Comparison of ENCODE assay signal across 30 cellular contexts in genomic region chr14:36826614-36827013, GRCh38.
"Had no signal": no experiment of that assay in that cellular context is flagged by ENCODE, and none has a peak within 500 bp of the region (broad histone marks: within the 10 kb centered on the region; RNA-seq: fewer than 3 reads in every experiment).

No MANE protein-coding gene starts in this region.

- H3K27ac Mint-ChIP-seq: activated B cell treated with CpG ODN at 0.5 μM for 24 hours; activated CD8-positive, alpha-beta T cell treated with anti-CD3 and anti-CD28 coated beads for 36 hours; activated naive CD8-positive, alpha-beta T cell; activated T-helper 17 cell treated with anti-CD3 and anti-CD28 coated beads, Interleukin-2, amount 50 U/mL, for 72 hours; effector memory CD8-positive, alpha-beta T cell had no signal

- H3K4me1 ChIP-seq: body of pancreas, esophagus muscularis mucosa, gastrocnemius medialis, heart left ventricle had no signal

- H3K4me3 ChIP-seq: body of pancreas, esophagus muscularis mucosa, gastrocnemius medialis, heart left ventricle had no signal

- H3K9me3 Mint-ChIP-seq: activated B cell treated with CpG ODN at 0.5 μM for 24 hours; activated CD8-positive, alpha-beta T cell treated with anti-CD3 and anti-CD28 coated beads for 36 hours; activated T-helper 17 cell treated with anti-CD3 and anti-CD28 coated beads, Interleukin-2, amount 50 U/mL, for 72 hours had no signal

- H3K4me1 Mint-ChIP-seq: activated B cell treated with CpG ODN at 0.5 μM for 24 hours; activated T-helper 17 cell treated with anti-CD3 and anti-CD28 coated beads, Interleukin-2, amount 50 U/mL, for 72 hours had no signal

- H3K27me3 ChIP-seq: body of pancreas, esophagus muscularis mucosa, foreskin keratinocyte, gastrocnemius medialis had no signal

- H3K27ac ChIP-seq: body of pancreas, esophagus muscularis mucosa, foreskin keratinocyte, gastrocnemius medialis, heart left ventricle, VCaP had no signal

- DNase-seq: activated B cell treated with CpG ODN at 0.5 μM for 24 hours; activated CD4-positive, alpha-beta T cell treated with anti-CD3 and anti-CD28 coated beads for 48 hours; activated CD4-positive, alpha-beta T cell treated with anti-CD3 and anti-CD28 coated beads, Interleukin-2, amount 50 U/mL, for 1 hour; activated CD4-positive, alpha-beta T cell treated with anti-CD3 and anti-CD28 coated beads, Interleukin-2, amount 50 U/mL, for 48 hours; activated CD8-positive, alpha-beta memory T cell treated with anti-CD3 and anti-CD28 coated beads for 24 hours; activated CD8-positive, alpha-beta T cell treated with anti-CD3 and anti-CD28 coated beads for 36 hours; activated effector memory CD4-positive, alpha-beta T cell treated with Interleukin-2 at 50 U/mL for 16 hours; activated gamma-delta T cell treated with Interleukin-2 at 50 U/mL for 16 hours; activated naive CD4-positive, alpha-beta T cell treated with anti-CD3 and anti-CD28 coated beads, Interleukin-2, amount 50 U/mL, for 16 hours; activated naive CD4-positive, alpha-beta T cell treated with Interleukin-2 at 50 U/mL for 16 hours; activated T-cell treated with anti-CD3 and anti-CD28 coated beads, Interleukin-2, amount 50 U/mL, for 4 hours; amniotic stem cell; anterior cingulate cortex; body of pancreas; caudate nucleus; cortex of kidney; dermis blood vessel endothelial cell; effector CD4-positive, alpha-beta T cell; effector memory CD8-positive, alpha-beta T cell; erythroblast; foreskin keratinocyte; gastrocnemius medialis; glutamatergic neuron; heart left ventricle; T-helper 2 cell had no signal

- H3K36me3 Mint-ChIP-seq: activated naive CD8-positive, alpha-beta T cell had no signal

- ATAC-seq: activated CD4-positive, CD25-positive, alpha-beta regulatory T cell treated with anti-CD3 and anti-CD28 coated beads, Interleukin-2, amount 50 U/mL, for 24 hours; activated CD8-positive, alpha-beta T cell treated with anti-CD3 and anti-CD28 coated beads for 36 hours; activated T-cell treated with anti-CD3 and anti-CD28 coated beads, Interleukin-2, amount 50 U/mL, for 4 hours; activated T-helper 17 cell treated with anti-CD3 and anti-CD28 coated beads, Interleukin-2, amount 50 U/mL, for 72 hours; body of pancreas; effector memory CD8-positive, alpha-beta T cell; foreskin keratinocyte; gastrocnemius medialis; heart left ventricle had no signal

- H3K36me3 ChIP-seq: esophagus muscularis mucosa, gastrocnemius medialis, heart left ventricle had no signal

- H3K27me3 Mint-ChIP-seq: activated B cell treated with CpG ODN at 0.5 μM for 24 hours; activated CD8-positive, alpha-beta T cell treated with anti-CD3 and anti-CD28 coated beads for 36 hours; activated naive CD8-positive, alpha-beta T cell; activated T-helper 17 cell treated with anti-CD3 and anti-CD28 coated beads, Interleukin-2, amount 50 U/mL, for 72 hours; effector memory CD8-positive, alpha-beta T cell had no signal

- H3K4me3 Mint-ChIP-seq: activated B cell treated with CpG ODN at 0.5 μM for 24 hours; activated CD8-positive, alpha-beta T cell treated with anti-CD3 and anti-CD28 coated beads for 36 hours; activated naive CD8-positive, alpha-beta T cell; activated T-cell treated with anti-CD3 and anti-CD28 coated beads, Interleukin-2, amount 50 U/mL, for 4 hours; activated T-helper 17 cell treated with anti-CD3 and anti-CD28 coated beads, Interleukin-2, amount 50 U/mL, for 72 hours; effector memory CD8-positive, alpha-beta T cell had no signal
